ENCODE assay signal across 8 cellular contexts in the genomic region with DNA sequence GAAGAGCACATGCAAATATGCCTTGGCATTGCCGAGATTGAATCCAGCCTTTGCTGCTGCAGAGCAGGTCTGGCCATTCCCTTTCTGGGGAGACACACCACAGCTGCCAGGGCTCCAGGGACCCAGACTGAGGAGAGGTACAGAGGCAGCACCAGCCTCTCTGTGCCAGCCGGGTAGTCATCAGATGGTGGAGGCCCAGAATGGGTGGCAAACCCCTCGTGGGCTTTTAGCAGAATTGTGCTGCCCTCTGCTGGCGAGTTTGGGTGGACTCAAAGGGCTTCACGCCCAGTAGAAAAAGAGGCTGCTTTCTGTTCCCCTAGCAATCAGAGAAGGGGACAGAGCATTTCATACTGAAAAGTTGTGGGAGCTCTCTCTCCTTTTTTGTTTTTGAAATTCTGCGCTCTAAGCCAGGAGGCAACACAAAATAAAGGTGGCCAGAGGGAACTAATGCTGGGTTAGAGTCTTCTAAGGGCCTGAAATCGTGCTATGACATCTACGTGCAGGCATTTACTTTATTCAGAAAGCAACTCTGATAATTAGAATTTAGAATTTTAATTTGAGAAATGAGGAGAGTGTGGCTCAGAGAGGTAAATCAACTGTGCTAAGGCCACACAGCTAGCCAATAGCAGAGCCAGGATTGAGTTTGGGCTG.
A peak's percentile ranks its signal among the peaks of the same experiment; 100 is the strongest.
DNase-seq lines count a peak whose midpoint lies in the region; ATAC-seq and TF ChIP-seq lines count a peak whose summit lies in the region.
"Had no signal": no experiment of that assay in that cellular context is flagged by ENCODE, and none has a peak within 500 bp of the region (broad histone marks: within the 10 kb centered on the region; RNA-seq: fewer than 3 reads in every experiment).

No MANE protein-coding gene starts in this region.

- DNase-seq in NCI-H446 (lab: John Stamatoyannopoulos, UW) (peak; percentile 59 to 88), dorsolateral prefrontal cortex (peak; percentile 70 to 92 (median 87)), medulla oblongata (ENCODE audit: extremely low spot score) (peak; percentile 97)
- peak; percentile 65 for DNase-seq in activated CD4-positive, alpha-beta T cell treated with anti-CD3 and anti-CD28 coated beads, Interleukin-2, amount 50 U/mL, for 1 hour
- DNase-seq in stimulated activated CD8-positive, alpha-beta memory T cell treated with anti-CD3 and anti-CD28 coated beads, Interleukin-15, amount 100 ng/mL, for 4 hours (ENCODE audit: low read depth in 2 of 2): peak; percentile 20 to 30

- TF ChIP-seq CTCF in GM12875 (IDR thresholded peaks at IDR 0.05; ENCODE audit: borderline replicate concordance, insufficient read depth, low read depth, low read length) (peak; percentile 71), dorsolateral prefrontal cortex (IDR thresholded peaks at IDR 0.05 in 54 of 56, conservative IDR thresholded peaks at IDR 0.05 in 2 of 56; ENCODE audit: low read depth in 1 of 56, partially characterized antibody in 56 of 56) (peak; percentile 82 to 99 (median 97))

- intact Hi-C loops in dorsolateral prefrontal cortex (cut with DNase I): loop anchor here (1.0 to 10.0 kb wide), 8 partner anchors 77 to 483 kb away; no protein-coding TSS in a partner anchor

- H3K4me3 ChIP-seq in GM12875 (ENCODE audit: low read depth, low read length) (no peak overlapping the region), dorsolateral prefrontal cortex (no peak overlapping the region)

- H3K27ac ChIP-seq in dorsolateral prefrontal cortex: peak overlapping the region in 20 of 59 donors; percentile 0 to 75 (median 32)
- H3K27ac ChIP-seq: neutrophil had no signal

- peak; percentile 74 for ATAC-seq in HG03159 (IDR thresholded peaks at IDR 0.05; ENCODE audit: unreplicated experiment)

- peaks cover 0 to 9% (median 0%) of the 10 kb centered on the region in 45 donors for H3K27me3 ChIP-seq in dorsolateral prefrontal cortex

Comparison
In these comparisons a context has a peak if more than half of its experiments do, and no peak if none do; other contexts are left out.
1. DNase-seq: peak in every context shown above with its lines; median percentile 97 in medulla oblongata; 87 in dorsolateral prefrontal cortex; 74 in NCI-H446; 65 in activated CD4-positive, alpha-beta T cell treated with anti-CD3 and anti-CD28 coated beads, Interleukin-2, amount 50 U/mL, for 1 hour; 25 in stimulated activated CD8-positive, alpha-beta memory T cell treated with anti-CD3 and anti-CD28 coated beads, Interleukin-15, amount 100 ng/mL, for 4 hours.